8 cellular contexts compared by ENCODE assay signal in the genomic region with DNA sequence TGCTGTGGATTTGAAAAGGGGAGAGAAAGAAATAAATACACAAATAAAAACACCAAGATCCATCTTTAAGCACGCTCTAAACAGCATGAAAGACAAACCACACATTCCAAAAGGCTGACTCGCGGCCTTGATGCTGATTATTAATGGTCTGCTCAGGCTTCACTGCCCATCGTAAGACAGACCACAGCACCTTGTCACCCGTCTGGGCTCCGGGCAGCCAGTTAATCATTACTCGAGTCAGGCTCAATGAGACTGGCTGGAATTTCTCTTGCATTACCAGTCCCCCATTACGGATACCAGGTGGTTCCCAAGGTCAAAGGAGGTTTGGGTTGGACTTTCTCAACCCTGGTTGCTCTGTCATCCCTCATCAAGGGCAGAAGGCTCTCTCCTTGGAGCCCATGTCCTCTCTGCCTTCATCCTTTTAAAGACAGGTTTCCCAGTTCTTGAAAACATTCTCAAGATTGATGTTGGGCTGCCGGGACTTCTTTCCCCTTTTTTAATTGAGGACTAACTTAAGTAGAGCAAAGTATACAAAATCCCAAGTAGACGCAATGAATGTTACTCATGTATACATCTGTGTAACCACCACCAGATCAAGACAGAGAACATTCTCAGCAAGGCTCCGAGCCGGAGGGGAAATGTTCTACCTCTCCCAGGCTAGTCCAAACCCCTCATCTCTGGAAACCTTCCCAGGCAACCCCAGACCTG. TPM values are rescaled to one million over a fixed set of nuclear protein-coding genes. Genes with fewer than 3 reads are reported as not detected.
A peak's percentile ranks its signal among the peaks of the same experiment; 100 is the strongest.
DNase-seq lines count a peak whose midpoint lies in the region; ATAC-seq and TF ChIP-seq lines count a peak whose summit lies in the region.

No MANE protein-coding gene starts in this region.

- no peak overlapping the region for H3K9ac ChIP-seq in BLaER1
- H3K9ac ChIP-seq in neural progenitor cell: no peak overlapping the region

- H3K27me3 Mint-ChIP-seq in naive B cell: no peaks in the 10 kb centered on the region
- peaks cover 6% of the 10 kb centered on the region for H3K27me3 Mint-ChIP-seq in neural progenitor cell (ENCODE audit: insufficient read depth, low read depth)

- H4K20me1 ChIP-seq in BLaER1: peaks cover 100% of the 10 kb centered on the region
- peaks cover 16% of the 10 kb centered on the region for H4K20me1 ChIP-seq in neural progenitor cell (ENCODE audit: low read depth)

- no peaks in the 10 kb centered on the region for H3K36me3 Mint-ChIP-seq in naive B cell
- peaks cover 26% of the 10 kb centered on the region for H3K36me3 Mint-ChIP-seq in neural progenitor cell

- no peaks in the 10 kb centered on the region for H3K79me2 ChIP-seq in neural progenitor cell (ENCODE audit: low read depth)

- H3K27ac Mint-ChIP-seq in naive B cell (peak overlapping the region in 4 of 6 donors; percentile 19 to 97 (median 74)), neural progenitor cell (no peak overlapping the region)

- no peak for TF ChIP-seq CTCF in neural progenitor cell (IDR thresholded peaks at IDR 0.05)

- H3K4me3 Mint-ChIP-seq in naive B cell (peak overlapping the region in 2 of 8 donors; percentile 39 to 65), neural progenitor cell (no peak overlapping the region)

- DNase-seq in HuH-7.5 (ENCODE audit: low spot score) (peak; percentile 90), dermis blood vessel endothelial cell (peak; percentile 44), naive B cell (no peak), neural progenitor cell (ENCODE audit: low spot score) (no peak)
- no peak for DNase-seq in stimulated activated naive CD4-positive, alpha-beta T cell (lab: John Stamatoyannopoulos, UW)
- no peak for DNase-seq in activated CD4-positive, alpha-beta T cell treated with anti-CD3 and anti-CD28 coated beads, Interleukin-2, amount 50 U/mL, for 48 hours

- H3K4me1 Mint-ChIP-seq in naive B cell (peaks cover 33 to 73% (median 38%) of the 10 kb centered on the region in 3 donors), neural progenitor cell (peaks cover 94% of the 10 kb centered on the region)

- peaks cover 70% of the 10 kb centered on the region for H3K36me3 ChIP-seq in BLaER1
- no peaks in the 10 kb centered on the region for H3K36me3 ChIP-seq in neural progenitor cell

- peaks cover 4% of the 10 kb centered on the region for H3F3A ChIP-seq in neural progenitor cell (ENCODE audit: low read depth)

- H3K4me1 ChIP-seq in BLaER1 (peaks cover 93% of the 10 kb centered on the region), neural progenitor cell (peaks cover 38% of the 10 kb centered on the region)

- H3K27me3 ChIP-seq in BLaER1: peaks cover 16% of the 10 kb centered on the region
- H3K27me3 ChIP-seq in neural progenitor cell: peaks cover 16% of the 10 kb centered on the region

- no peaks in the 10 kb centered on the region for H3K9me3 Mint-ChIP-seq in naive B cell
- no peaks in the 10 kb centered on the region for H3K9me3 Mint-ChIP-seq in neural progenitor cell

- ATAC-seq in naive B cell (ENCODE audit: low read depth in 2 of 2) (no peak), GM21515 (IDR thresholded peaks at IDR 0.05; ENCODE audit: unreplicated experiment) (no peak)

- no peak overlapping the region for H3K27ac ChIP-seq in BLaER1
- H3K27ac ChIP-seq in neural progenitor cell: no peak overlapping the region

- H3K9me3 ChIP-seq in BLaER1 (no peaks in the 10 kb centered on the region), neural progenitor cell (ENCODE audit: low read depth) (no peaks in the 10 kb centered on the region)

- H2AFZ ChIP-seq in neural progenitor cell (replicated peaks): no peak overlapping the region

- H3K4me3 ChIP-seq in BLaER1 (no peak overlapping the region), neural progenitor cell (no peak overlapping the region)

- H3K4me2 ChIP-seq in BLaER1 (peak overlapping the region; percentile 79), neural progenitor cell (no peak overlapping the region)

RNA-seq across cellular contexts. Expression of gene SMAD7, which starts 8.1 kb away (rescaled TPM):
- total RNA-seq in dermis blood vessel endothelial cell: 6.2 and 9.0 TPM in 2 replicates
- polyA plus RNA-seq in naive B cell (ENCODE audit: low read depth in 6 of 6): 1 to 10 TPM in 5 of 6 donors, under 1 TPM in 1; 0.47 to 3.7 (median 1.6) TPM
- 1.1 and 2.0 TPM in 2 replicates for total RNA-seq in neural progenitor cell (ENCODE audit: low replicate concordance)

Comparison
In these comparisons a context has a peak if more than half of its experiments do, and no peak if none do; other contexts are left out.
1. DNase-seq: peak in HuH-7.5 (single experiment) and dermis blood vessel endothelial cell (single experiment); none in naive B cell (single experiment), stimulated activated naive CD4-positive, alpha-beta T cell (0 of 6), activated CD4-positive, alpha-beta T cell treated with anti-CD3 and anti-CD28 coated beads, Interleukin-2, amount 50 U/mL, for 48 hours (0 of 2) and neural progenitor cell (single experiment).